20 cellular contexts compared by ENCODE assay signal in genomic region chr3:173249457-173249856, GRCh38.
"Had no signal": no experiment of that assay in that cellular context is flagged by ENCODE, and none has a peak within 500 bp of the region (broad histone marks: within the 10 kb centered on the region; RNA-seq: fewer than 3 reads in every experiment).

No MANE protein-coding gene starts in this region.

- DNase-seq: activated CD4-positive, alpha-beta memory T cell treated with anti-CD3 and anti-CD28 coated beads for 36 hours; activated CD4-positive, alpha-beta T cell treated with anti-CD3 and anti-CD28 coated beads for 36 hours; activated CD8-positive, alpha-beta memory T cell treated with anti-CD3 and anti-CD28 coated beads, Interleukin-2, amount 10 ng/mL, durations not matched to agents 7 days and 5 days; activated naive CD4-positive, alpha-beta T cell treated with anti-CD3 and anti-CD28 coated beads for 36 hours; activated naive CD8-positive, alpha-beta T cell treated with anti-CD3 and anti-CD28 coated beads, Interleukin-2, amount 50 U/mL, for 24 hours; activated T-cell treated with anti-CD3 and anti-CD28 coated beads, Interleukin-2, amount 50 U/mL, for 1 hour; aorta; cortex of kidney; effector CD8-positive, alpha-beta T cell; foreskin keratinocyte; glutamatergic neuron; left cardiac atrium; lower lobe of right lung; nucleus accumbens; posterior cingulate gyrus; retina; stimulated activated CD4-positive, alpha-beta T cell treated with anti-CD3 and anti-CD28 coated beads, Interleukin-2, amount 100 ng/mL, for 48 hours; stimulated activated naive B cell treated with anti-CD40 and anti-IgM and Interleukin-4, amounts not matched to agents 10 μg/mL and 1 μg/mL and 100 μg/mL, for 72 hours; substantia nigra; WERI-Rb-1 had no signal

- H3K36me3 ChIP-seq: lower lobe of right lung, WERI-Rb-1 had no signal

- H3K9me3 ChIP-seq: lower lobe of right lung had no signal

- H3K4me3 ChIP-seq: lower lobe of right lung had no signal

- H3K4me1 ChIP-seq: foreskin keratinocyte, lower lobe of right lung had no signal

- H3K27ac ChIP-seq: foreskin keratinocyte, lower lobe of right lung, WERI-Rb-1 had no signal

- H3K27me3 ChIP-seq: foreskin keratinocyte had no signal

- ATAC-seq: activated CD4-positive, alpha-beta T cell treated with anti-CD3 and anti-CD28 coated beads for 36 hours; activated CD8-positive, alpha-beta memory T cell treated with anti-CD3 and anti-CD28 coated beads, Interleukin-2, amount 10 ng/mL, durations not matched to agents 7 days and 5 days; activated naive CD8-positive, alpha-beta T cell treated with anti-CD3 and anti-CD28 coated beads, Interleukin-2, amount 50 U/mL, for 24 hours; foreskin keratinocyte; left cardiac atrium; lower lobe of right lung; stimulated activated naive B cell treated with anti-CD40 and anti-IgM and Interleukin-4, amounts not matched to agents 10 μg/mL and 1 μg/mL and 100 μg/mL, for 72 hours had no signal
